In genomic region chr22:20204281-20204680, GRCh38 we compare ENCODE assay signal across 1 cellular context.
TF ChIP-seq lines count a peak whose summit lies in the region.

No MANE protein-coding gene starts in this region.

TF ChIP-seq in WTC11, 78 proteins besides CTCF, POLR2A, EP300 and RAD21 (continued from another document):
- TF ChIP-seq E2F5 (CRISPR knock-in tag; IDR thresholded peaks at IDR 0.05) (no peak), PREB (CRISPR knock-in tag; IDR thresholded peaks at IDR 0.05; ENCODE audit: borderline replicate concordance) (no peak), FOXP1 (CRISPR knock-in tag; IDR thresholded peaks at IDR 0.05; ENCODE audit: borderline replicate concordance) (no peak), TEAD1 (CRISPR knock-in tag; IDR thresholded peaks at IDR 0.05) (no peak), NFYB (CRISPR knock-in tag; conservative IDR thresholded peaks at IDR 0.05; ENCODE audit: low read depth) (no peak), SMAD3 (CRISPR knock-in tag; IDR thresholded peaks at IDR 0.05; ENCODE audit: borderline replicate concordance) (no peak), EMX1 (CRISPR knock-in tag; IDR thresholded peaks at IDR 0.05) (no peak), ETV6 (CRISPR knock-in tag; IDR thresholded peaks at IDR 0.05) (no peak), NR1H2 (CRISPR knock-in tag; IDR thresholded peaks at IDR 0.05) (no peak), TEAD4 (CRISPR knock-in tag; IDR thresholded peaks at IDR 0.05) (no peak), GTF2I (CRISPR knock-in tag; conservative IDR thresholded peaks at IDR 0.05) (no peak), ZNF281 (CRISPR knock-in tag; IDR thresholded peaks at IDR 0.05) (no peak), AFF4 (CRISPR knock-in tag; IDR thresholded peaks at IDR 0.05; ENCODE audit: borderline replicate concordance) (no peak), ZNF138 (CRISPR knock-in tag; conservative IDR thresholded peaks at IDR 0.05) (no peak), SOX15 (CRISPR knock-in tag; IDR thresholded peaks at IDR 0.05) (no peak), ZNF416 (CRISPR knock-in tag; IDR thresholded peaks at IDR 0.05) (no peak)
TF ChIP-seq in WTC11: peak in this region for 0.
